20 cellular contexts compared by ENCODE assay signal in genomic region chr1:113129529-113130185, GRCh38. TPM values are rescaled to one million over a fixed set of nuclear protein-coding genes. Genes with fewer than 3 reads are reported as not detected.
A peak's percentile ranks its signal among the peaks of the same experiment; 100 is the strongest.
DNase-seq lines count a peak whose midpoint lies in the region; ATAC-seq, FAIRE-seq and TF ChIP-seq lines count a peak whose summit lies in the region.
"Had no signal": no experiment of that assay in that cellular context is flagged by ENCODE, and none has a peak within 500 bp of the region (broad histone marks: within the 10 kb centered on the region; RNA-seq: fewer than 3 reads in every experiment).

No MANE protein-coding gene starts in this region.

- no peaks in the 10 kb centered on the region for H3K27me3 Mint-ChIP-seq in neural progenitor cell (ENCODE audit: insufficient read depth, low read depth)
- H3K27me3 Mint-ChIP-seq: CD4-positive, alpha-beta memory T cell had no signal

- no peaks in the 10 kb centered on the region for H4K20me1 ChIP-seq in HCT116 (ENCODE audit: insufficient read depth)
- no peaks in the 10 kb centered on the region for H4K20me1 ChIP-seq in K562 (replicated peaks; ENCODE audit: control insufficient read depth, insufficient read depth, low read length)
- no peaks in the 10 kb centered on the region for H4K20me1 ChIP-seq in neural progenitor cell (ENCODE audit: low read depth)

- H3K9me3 ChIP-seq in right atrium auricular region (no peaks in the 10 kb centered on the region), HCT116 (ENCODE audit: control insufficient read depth in 1 of 2, insufficient read depth in 1 of 2, low read depth in 1 of 2, low read length in 2 of 2) (no peaks in the 10 kb centered on the region), K562 (replicated peaks; ENCODE audit: control insufficient read depth, insufficient read depth, low read depth, low read length) (no peaks in the 10 kb centered on the region), neural progenitor cell (ENCODE audit: low read depth) (no peaks in the 10 kb centered on the region), body of pancreas (no peaks in the 10 kb centered on the region)

- no peak overlapping the region for H3K4me3 ChIP-seq in right atrium auricular region
- no peak overlapping the region for H3K4me3 ChIP-seq in HCT116 (replicated peaks in 1 of 2; ENCODE audit: low read depth in 1 of 2, low read length in 2 of 2)
- H3K4me3 ChIP-seq in K562: no peak overlapping the region
- no peak overlapping the region for H3K4me3 ChIP-seq in neural progenitor cell
- H3K4me3 ChIP-seq in body of pancreas: no peak overlapping the region
- H3K4me3 ChIP-seq: PC-9 had no signal

- no peak for TF ChIP-seq CTCF in right atrium auricular region (IDR thresholded peaks at IDR 0.05)
- no peak for TF ChIP-seq CTCF in HCT116 (IDR thresholded peaks at IDR 0.05 in 2 of 3, conservative IDR thresholded peaks at IDR 0.05 in 1 of 3; ENCODE audit: borderline replicate concordance in 1 of 3, insufficient read depth in 1 of 3, low read depth in 2 of 3, low read length in 2 of 3)
- peak in 1 of 3 experiments; percentile 17; a peak in 1 of 6 replicates for TF ChIP-seq CTCF in K562 (IDR thresholded peaks at IDR 0.05 in 2 of 3, conservative IDR thresholded peaks at IDR 0.05 in 1 of 3; ENCODE audit: insufficient read depth in 2 of 3, low read depth in 1 of 3, low read length in 3 of 3)
- peak; percentile 15 for TF ChIP-seq CTCF in neural progenitor cell (IDR thresholded peaks at IDR 0.05)
- no peak for TF ChIP-seq CTCF in body of pancreas (IDR thresholded peaks at IDR 0.05)

- H3K4me1 ChIP-seq in right atrium auricular region (no peaks in the 10 kb centered on the region), HCT116 (ENCODE audit: control insufficient read depth in 1 of 2, insufficient read depth in 2 of 2, low read length in 2 of 2) (no peaks in the 10 kb centered on the region), K562 (replicated peaks in 1 of 2; ENCODE audit: control insufficient read depth in 2 of 2, insufficient read depth in 2 of 2, low read length in 2 of 2) (no peaks in the 10 kb centered on the region), neural progenitor cell (no peaks in the 10 kb centered on the region), body of pancreas (peaks cover 23% of the 10 kb centered on the region)

- CTCF ChIA-PET in HCT116 (lab: Charles Lee) (interaction anchor here (1.2 kb wide), 1 partner anchor 10 kb away, joined by 3 read pairs; no protein-coding TSS in a partner anchor), K562 (lab: Yijun Ruan, JAX; ENCODE audit: low intra/inter-chr PET ratio) (no interaction called here)

- H3K36me3 ChIP-seq in right atrium auricular region (peaks cover 18% of the 10 kb centered on the region), HCT116 (ENCODE audit: control insufficient read depth in 1 of 2, insufficient read depth in 2 of 2, low read length in 2 of 2) (peaks cover 0 to 21% of the 10 kb centered on the region in 2 experiments; a peak in 3 of 4 replicates), K562 (ENCODE audit: control insufficient read depth, insufficient read depth, low read length) (peaks cover 29% of the 10 kb centered on the region), neural progenitor cell (peaks cover 16% of the 10 kb centered on the region), body of pancreas (replicated peaks in 1 of 2; ENCODE audit: insufficient read depth in 1 of 2, low read depth in 2 of 2) (peaks cover 0 to 2% of the 10 kb centered on the region in 2 donors)

- no peak overlapping the region for H3K27ac ChIP-seq in right atrium auricular region
- H3K27ac ChIP-seq in HCT116 (ENCODE audit: low read depth, low read length): no peak overlapping the region
- no peak overlapping the region for H3K27ac ChIP-seq in K562 (ENCODE audit: extremely low read depth, low read depth, low read length)
- H3K27ac ChIP-seq in neural progenitor cell: no peak overlapping the region
- H3K27ac ChIP-seq in substantia nigra (ENCODE audit: low read depth, low read length, poor library complexity, severe bottlenecking): no peak overlapping the region
- no peak overlapping the region for H3K27ac ChIP-seq in body of pancreas
- H3K27ac ChIP-seq: HL-60, PC-9 had no signal

- H3K9me2 ChIP-seq in HCT116 (ENCODE audit: insufficient read depth): no peaks in the 10 kb centered on the region

- H3K79me2 ChIP-seq in HCT116 (ENCODE audit: insufficient read depth, low read length) (no peaks in the 10 kb centered on the region), K562 (ENCODE audit: control insufficient read depth, insufficient read depth, low read length) (no peaks in the 10 kb centered on the region), neural progenitor cell (ENCODE audit: low read depth) (no peaks in the 10 kb centered on the region)

- H3K4me1 Mint-ChIP-seq in neural progenitor cell: no peaks in the 10 kb centered on the region

- POLR2A ChIA-PET in HCT116 (lab: Charles Lee): no interaction called here
- POLR2A ChIA-PET in K562 (lab: Yijun Ruan, JAX): interaction anchor here (1.5 kb wide), 3 partner anchors 8 to 17 kb away, joined by 4 to 5 read pairs (median 4); no protein-coding TSS in a partner anchor

- H2AFZ ChIP-seq in HCT116 (ENCODE audit: low read depth, low read length, poor library complexity, severe bottlenecking): no peak overlapping the region
- no peak overlapping the region for H2AFZ ChIP-seq in K562 (ENCODE audit: low read depth, low read length)
- no peak overlapping the region for H2AFZ ChIP-seq in neural progenitor cell (replicated peaks)
- H2AFZ ChIP-seq: PC-9 had no signal

- peaks cover 15% of the 10 kb centered on the region for H3F3A ChIP-seq in neural progenitor cell (ENCODE audit: low read depth)

- no peak overlapping the region for H3K27ac Mint-ChIP-seq in neural progenitor cell

- TF ChIP-seq EP300 in K562 (IDR thresholded peaks at IDR 0.05; ENCODE audit: low read length): no peak

- peaks cover 30% of the 10 kb centered on the region for H3K36me3 Mint-ChIP-seq in neural progenitor cell

- H3K9me1 ChIP-seq in K562 (ENCODE audit: control insufficient read depth, insufficient read depth, low read length): no peaks in the 10 kb centered on the region

- in situ Hi-C loops in K562 (cut with MboI): no loop called here

- no peak for TF ChIP-seq POLR2A in HCT116 (IDR thresholded peaks at IDR 0.05; ENCODE audit: borderline replicate concordance, extremely low read depth, insufficient read depth, insufficient read length)
- 0 out of 2 replicates have a peak, but pooled peaks have one; percentile 4 for TF ChIP-seq POLR2A in K562 (conservative IDR thresholded peaks at IDR 0.05)
- TF ChIP-seq POLR2A in body of pancreas (IDR thresholded peaks at IDR 0.05): no peak

- RAD21 ChIA-PET in HCT116 (lab: Charles Lee; ENCODE audit: low non-redundant PET in 1 of 2, low total read pairs in 2 of 2, uncharacterized antibody in 2 of 2, unreplicated experiment in 2 of 2): no interaction called here

- H3K9me3 Mint-ChIP-seq in neural progenitor cell: no peaks in the 10 kb centered on the region
- H3K9me3 Mint-ChIP-seq: CD4-positive, alpha-beta memory T cell had no signal

- ATAC-seq in Right ventricle myocardium superior (ENCODE audit: poor library complexity) (peak; percentile 36), HCT116 (no peak), K562 (peak; percentile 27), body of pancreas (no peak)

- BruUV-seq in HCT116 (replicated peaks; lab: Mats Ljungman, UMichigan) (TSS peak; percentile 6), K562 (replicated peaks; lab: Mats Ljungman, UMichigan) (no TSS peak)

- TF ChIP-seq RAD21 in HCT116 (IDR thresholded peaks at IDR 0.05; ENCODE audit: low read depth) (no peak), K562 (CRISPR knock-in tag; conservative IDR thresholded peaks at IDR 0.05 in 1 of 2, IDR thresholded peaks at IDR 0.05 in 1 of 2) (no peak)

- H3K9ac ChIP-seq in HCT116 (ENCODE audit: low read length): no peak overlapping the region
- no peak overlapping the region for H3K9ac ChIP-seq in K562 (ENCODE audit: insufficient read depth in 1 of 2, low read depth in 2 of 2, low read length in 2 of 2)
- no peak overlapping the region for H3K9ac ChIP-seq in neural progenitor cell

- intact Hi-C loops in Right ventricle myocardium superior (cut with DNase I) (no loop called here), HCT116 (cut with micrococcal nuclease) (loop anchor here (10.0 kb wide), 1 partner anchor 775 kb away; the partner anchor contains the start of genes AP4B1 and DCLRE1B), K562 (cut with micrococcal nuclease) (no loop called here), body of pancreas (cut with DNase I) (no loop called here)

- no peak overlapping the region for H3K4me3 Mint-ChIP-seq in neural progenitor cell
- H3K4me3 Mint-ChIP-seq: CD4-positive, alpha-beta memory T cell had no signal

- no peak overlapping the region for H3K4me2 ChIP-seq in HCT116 (ENCODE audit: low read length)
- H3K4me2 ChIP-seq in K562 (ENCODE audit: insufficient read depth, low read length): no peak overlapping the region
- H3K4me2 ChIP-seq in neural progenitor cell: no peak overlapping the region
- H3K4me2 ChIP-seq: PC-9 had no signal

- no peak for FAIRE-seq in K562 (lab: Jason Lieb, UNC)
- FAIRE-seq: G401.6, GM12892, GM19239 had no signal

- 80% methylated on average over 6 of the region's 6 CpGs for WGBS in K562 (ENCODE audit: insufficient coverage, low coverage, missing lambda C conversion rate)
- 91 to 100% methylated on average over 5 to 6 of the region's 6 CpGs for WGBS in body of pancreas, 2 donors

- H3K27me3 ChIP-seq in right atrium auricular region (no peaks in the 10 kb centered on the region), HCT116 (ENCODE audit: insufficient read depth, low read length) (no peaks in the 10 kb centered on the region), K562 (ENCODE audit: control insufficient read depth in 2 of 2, insufficient read depth in 2 of 2, low read length in 2 of 2) (no peaks in the 10 kb centered on the region), neural progenitor cell (no peaks in the 10 kb centered on the region), body of pancreas (no peaks in the 10 kb centered on the region)

- DNase-seq in Right ventricle myocardium superior (no peak), right atrium auricular region (ENCODE audit: low spot score) (no peak), HCT116 (ENCODE audit: low read depth, low spot score) (no peak), K562 (ENCODE audit: extremely low read depth in 1 of 4, low spot score in 3 of 4) (no peak), neural progenitor cell (ENCODE audit: low spot score) (peak; percentile 5), substantia nigra (lab: John Stamatoyannopoulos, UW) (no peak), body of pancreas (no peak), iPS-NIHi7 (ENCODE audit: extremely low spot score) (no peak)
- DNase-seq: CD4-positive, alpha-beta memory T cell; DMS79 treated with DMSO at 0.1 percent for 48 hours; KBM-7; NCI-H1048; NCI-H146; NCI-H345; NCI-H526 treated with DMSO at 0.1 percent for 48 hours had no signal

RNA-seq across cellular contexts. Expression of gene LRIG2, which starts 56.7 kb away (rescaled TPM):
- total RNA-seq in Right ventricle myocardium superior: 6.7 TPM
- total RNA-seq in right atrium auricular region: 10 to 100 TPM in 1 of 2 donors, 1 to 10 TPM in 1; 7.1 to 10.4 TPM
- total RNA-seq in HCT116 (2021; ENCODE audit: unreplicated experiment): 13.5 TPM
- polyA plus RNA-seq in HCT116 (2012): 5.4 and 5.8 TPM in 2 replicates
- total RNA-seq in K562 (2011; cell fraction: chromatin; rRNA removed; ENCODE audit: low replicate concordance): 95.5 and 187 TPM in 2 replicates
- 53.9 and 56.3 TPM in 2 replicates for total RNA-seq in K562 (2011; cell fraction: nucleolus; rRNA removed)
- total RNA-seq in K562 (2011; cell fraction: nucleoplasm; rRNA removed): 89.7 and 114 TPM in 2 replicates
- 6.2 and 11.8 TPM in 2 replicates for total RNA-seq in K562 (2014; rRNA removed)
- total RNA-seq in K562 (2014; rRNA removed; fragmentation: Illumina TruSeq; extraction: Trizol): 17.9 and 23.7 TPM in 2 replicates
- total RNA-seq in K562 (2015; rRNA removed; fragmentation: Illumina TruSeq; extraction: Trizol): 19.7 and 22.4 TPM in 2 replicates
- total RNA-seq in K562 (2021): 13.7 and 15.6 TPM in 2 replicates
- 28.1 and 28.5 TPM in 2 replicates for polyA plus RNA-seq in K562 (2011; rRNA removed)
- 10.5 and 18.9 TPM in 2 replicates for polyA plus RNA-seq in K562 (2011; cell fraction: cytosol; rRNA removed)
- 41.4 and 45.7 TPM in 2 replicates for polyA plus RNA-seq in K562 (2011; cell fraction: nucleus; rRNA removed)
- polyA plus RNA-seq in K562 (2012): 5.2 and 6.4 TPM in 2 replicates
- polyA plus RNA-seq in K562 (2014; fragmentation: Illumina TruSeq; extraction: Trizol): 10.1 and 12.4 TPM in 2 replicates
- polyA plus RNA-seq in K562 (2014; fragmentation: Nextera tagmentation; extraction: Ambion mirVana): 1 to 10 TPM; 1.8 to 3.3 TPM
- polyA plus RNA-seq in K562 (2014; rRNA removed): 8.5 and 11.5 TPM in 2 replicates
- polyA minus RNA-seq in K562 (2011; rRNA and poly(A)+ RNA removed): 53.8 and 63.7 TPM in 2 replicates
- polyA minus RNA-seq in K562 (2011; cell fraction: cytosol; rRNA and poly(A)+ RNA removed): 16.4 and 17.7 TPM in 2 replicates
- 23.0 and 42.1 TPM in 2 replicates for polyA minus RNA-seq in K562 (2011; cell fraction: nucleus; rRNA and poly(A)+ RNA removed)
- 24.4 and 28.4 TPM in 2 replicates for total RNA-seq in neural progenitor cell (ENCODE audit: low replicate concordance)
- total RNA-seq in body of pancreas: 1 to 10 TPM; 8.6 to 9.9 TPM

Comparison
In these comparisons a context has a peak if more than half of its experiments do, and no peak if none do; other contexts are left out.
1. ATAC-seq: peak in Right ventricle myocardium superior (single experiment) and K562 (single experiment); none in HCT116 (single experiment) and body of pancreas (single experiment).